ENCODE assay signal across 8 cellular contexts in the genomic region with DNA sequence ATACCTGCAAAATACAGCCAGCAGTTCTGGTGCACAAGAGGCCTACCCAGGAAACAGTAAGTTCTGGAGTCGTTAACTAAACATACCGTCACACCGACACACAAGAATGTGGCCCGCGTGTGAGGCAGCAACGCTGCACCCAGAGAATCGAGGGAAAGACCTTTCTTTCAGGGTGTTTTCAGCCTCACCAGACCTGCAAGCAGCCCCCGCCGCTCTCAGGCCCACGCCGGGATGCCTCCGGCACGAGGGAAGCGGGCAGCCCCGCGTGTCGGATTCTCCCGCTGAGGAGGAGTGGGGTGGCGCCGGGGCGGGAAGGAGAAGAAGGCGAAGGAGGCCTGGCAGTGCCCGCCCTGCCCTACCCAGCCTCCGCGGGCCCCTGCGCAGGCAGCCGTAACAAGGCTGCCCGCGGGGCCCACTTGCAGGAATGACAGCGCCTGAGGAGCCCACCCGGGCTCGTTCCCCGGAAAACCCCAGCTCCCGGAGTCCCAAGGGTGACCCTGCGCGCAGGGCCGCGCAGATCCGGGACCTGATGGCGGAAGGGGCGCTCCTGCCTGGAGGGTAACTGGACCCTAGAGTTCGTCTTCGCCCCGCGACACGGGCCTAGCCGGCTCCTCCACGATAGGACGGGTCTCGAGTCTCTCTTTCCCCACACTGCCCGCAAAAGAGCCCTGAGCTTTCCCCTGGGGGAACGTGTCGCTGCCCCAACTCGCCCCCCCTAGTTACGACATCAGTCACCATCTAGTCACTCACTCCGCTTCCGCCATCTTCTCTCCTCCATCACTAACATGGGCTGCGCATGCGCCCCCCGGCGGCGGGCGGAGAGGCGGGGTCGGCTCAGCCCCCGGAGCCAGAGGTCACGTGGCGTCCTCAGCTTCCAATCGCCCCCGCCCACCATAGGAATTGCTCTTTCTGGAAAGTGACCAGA. TPM values are rescaled to one million over a fixed set of nuclear protein-coding genes. Genes with fewer than 3 reads are reported as not detected.
A peak's percentile ranks its signal among the peaks of the same experiment; 100 is the strongest.
DNase-seq lines count a peak whose midpoint lies in the region; ATAC-seq and TF ChIP-seq lines count a peak whose summit lies in the region.

A gene with protein sequence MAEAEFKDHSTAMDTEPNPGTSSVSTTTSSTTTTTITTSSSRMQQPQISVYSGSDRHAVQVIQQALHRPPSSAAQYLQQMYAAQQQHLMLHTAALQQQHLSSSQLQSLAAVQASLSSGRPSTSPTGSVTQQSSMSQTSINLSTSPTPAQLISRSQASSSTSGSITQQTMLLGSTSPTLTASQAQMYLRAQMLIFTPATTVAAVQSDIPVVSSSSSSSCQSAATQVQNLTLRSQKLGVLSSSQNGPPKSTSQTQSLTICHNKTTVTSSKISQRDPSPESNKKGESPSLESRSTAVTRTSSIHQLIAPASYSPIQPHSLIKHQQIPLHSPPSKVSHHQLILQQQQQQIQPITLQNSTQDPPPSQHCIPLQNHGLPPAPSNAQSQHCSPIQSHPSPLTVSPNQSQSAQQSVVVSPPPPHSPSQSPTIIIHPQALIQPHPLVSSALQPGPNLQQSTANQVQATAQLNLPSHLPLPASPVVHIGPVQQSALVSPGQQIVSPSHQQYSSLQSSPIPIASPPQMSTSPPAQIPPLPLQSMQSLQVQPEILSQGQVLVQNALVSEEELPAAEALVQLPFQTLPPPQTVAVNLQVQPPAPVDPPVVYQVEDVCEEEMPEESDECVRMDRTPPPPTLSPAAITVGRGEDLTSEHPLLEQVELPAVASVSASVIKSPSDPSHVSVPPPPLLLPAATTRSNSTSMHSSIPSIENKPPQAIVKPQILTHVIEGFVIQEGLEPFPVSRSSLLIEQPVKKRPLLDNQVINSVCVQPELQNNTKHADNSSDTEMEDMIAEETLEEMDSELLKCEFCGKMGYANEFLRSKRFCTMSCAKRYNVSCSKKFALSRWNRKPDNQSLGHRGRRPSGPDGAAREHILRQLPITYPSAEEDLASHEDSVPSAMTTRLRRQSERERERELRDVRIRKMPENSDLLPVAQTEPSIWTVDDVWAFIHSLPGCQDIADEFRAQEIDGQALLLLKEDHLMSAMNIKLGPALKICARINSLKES (minus strand): TSS at position 782 of the 925 bp plus-strand sequence. CDS start 18 bp downstream, at position 764.

- 0% methylated on average over 65 to 70 of the region's 70 CpGs for WGBS in lung, 2 donors

- ATAC-seq in GM21360 (IDR thresholded peaks at IDR 0.05; ENCODE audit: unreplicated experiment) (peak; percentile 72), lung (ENCODE audit: insufficient read depth, low FRiP score) (peak; percentile 84)

- no peak for TF ChIP-seq CTCF in lung (IDR thresholded peaks at IDR 0.05; ENCODE audit: control extremely low read depth, extremely low read depth)

- no peaks in the 10 kb centered on the region for H3K27me3 ChIP-seq in lung (ENCODE audit: control insufficient read depth, insufficient read depth)

- H3K4me1 ChIP-seq in lung (ENCODE audit: control insufficient read depth in 2 of 2, insufficient read depth in 2 of 2, low read length in 2 of 2), result peaks cover 2 to 3% of the 10 kb centered on the region in 2 donors

- peak within 1 kb of the TSS; percentile 90 to 100 for H3K27ac ChIP-seq in lung (ENCODE audit: low read depth in 1 of 2, low read length in 1 of 2)

- no peaks in the 10 kb centered on the region for H3K9me3 ChIP-seq in lung (ENCODE audit: control insufficient read depth in 2 of 2, insufficient read depth in 1 of 2, low read length in 1 of 2)

- DNase-seq in COLO829 (ENCODE audit: low spot score), result peak; percentile 99
- DNase-seq in HT-29 (ENCODE audit: low spot score), result peak; percentile 96
- peak; percentile 91 for DNase-seq in NK-92 treated with Interleukin-12 subunit alpha and Interleukin-12 subunit beta, amount 100 ng/mL, for 24 hours (lab: John Stamatoyannopoulos, UW)
- peak; percentile 95 for DNase-seq in activated CD8-positive, alpha-beta memory T cell treated with anti-CD3 and anti-CD28 coated beads for 24 hours
- DNase-seq in effector CD4-positive, alpha-beta T cell, result peak; percentile 87
- DNase-seq in lung (ENCODE audit: low spot score), result peak; percentile 93
- peak; percentile 90 to 91 (median 90) for DNase-seq in stimulated activated CD4-positive, alpha-beta T cell treated with anti-CD3 and anti-CD28 coated beads, TNF-alpha, amount 100 ng/mL, for 24 hours (ENCODE audit: low read depth in 3 of 3)

- H3K36me3 ChIP-seq in lung (ENCODE audit: control insufficient read depth in 2 of 2, insufficient read depth in 2 of 2, low read length in 2 of 2), result peaks cover 2 to 5% of the 10 kb centered on the region in 2 donors

- peak within 1 kb of the TSS; percentile 99 for H3K4me3 ChIP-seq in lung

RNA-seq across cellular contexts. Expression of the gene that starts here (rescaled TPM):
- 8.8 and 10.7 TPM in 2 replicates for total RNA-seq in HT-29 (2014; rRNA removed; shearing (Covaris generic))
- total RNA-seq in lung, result 100 to 1,000 TPM in 1 of 2 donors, 10 to 100 TPM in 1; 52.6 to 110 TPM
- 1 to 10 TPM; 7.6 to 9.7 TPM for polyA plus RNA-seq in lung

Comparison
In these comparisons a context has a peak if more than half of its experiments do, and no peak if none do; other contexts are left out.
1. Peak in every context shown above with its lines: DNase-seq, ATAC-seq, H3K4me3 ChIP-seq and H3K27ac ChIP-seq.